10 cellular contexts compared by ENCODE assay signal in genomic region chrX:114075073-114075673, GRCh38.
A peak's percentile ranks its signal among the peaks of the same experiment; 100 is the strongest.
DNase-seq lines count a peak whose midpoint lies in the region; TF ChIP-seq lines count a peak whose summit lies in the region.
"Had no signal": no experiment of that assay in that cellular context is flagged by ENCODE, and none has a peak within 500 bp of the region (broad histone marks: within the 10 kb centered on the region; RNA-seq: fewer than 3 reads in every experiment).

No MANE protein-coding gene starts in this region.

- in situ Hi-C loops in mammary epithelial cell (cut with MboI; ENCODE audit: low sequenced_read_pairs in 2 of 2): no loop called here

- H3K36me3 ChIP-seq in GM06990 (ENCODE audit: control insufficient read depth, insufficient read depth, low read length): no peaks in the 10 kb centered on the region
- H3K36me3 ChIP-seq in MM.1S (replicated peaks; ENCODE audit: insufficient read depth, low read length): no peaks in the 10 kb centered on the region
- no peaks in the 10 kb centered on the region for H3K36me3 ChIP-seq in mammary epithelial cell (ENCODE audit: insufficient read depth, low read length)
- no peaks in the 10 kb centered on the region for H3K36me3 ChIP-seq in osteoblast (ENCODE audit: insufficient read depth, low read length)

- H3K27me3 ChIP-seq in GM06990 (replicated peaks; ENCODE audit: control insufficient read depth, insufficient read depth, low read length): no peaks in the 10 kb centered on the region
- no peaks in the 10 kb centered on the region for H3K27me3 ChIP-seq in MM.1S (replicated peaks; ENCODE audit: insufficient read depth, low read length)
- H3K27me3 ChIP-seq in mammary epithelial cell (ENCODE audit: insufficient read depth, low read length): no peaks in the 10 kb centered on the region
- H3K27me3 ChIP-seq in osteoblast (ENCODE audit: insufficient read depth, low read length): no peaks in the 10 kb centered on the region

- intact Hi-C loops in mammary epithelial cell (cut with micrococcal nuclease): loop anchor here (1.0 kb wide), 1 partner anchor 146 kb away; no protein-coding TSS in a partner anchor

- no peaks in the 10 kb centered on the region for H3F3A ChIP-seq in MM.1S (ENCODE audit: insufficient read depth, low read length)

- no TSS peak for BruUV-seq in mammary epithelial cell (replicated peaks; lab: Mats Ljungman, UMichigan)

- H3K27ac ChIP-seq in MM.1S (ENCODE audit: low read length) (no peak overlapping the region), mammary epithelial cell (ENCODE audit: insufficient read depth, low read depth, low read length) (no peak overlapping the region), osteoblast (ENCODE audit: low read depth, low read length) (no peak overlapping the region)

- H2AFZ ChIP-seq in MM.1S (ENCODE audit: low read length) (no peak overlapping the region), mammary epithelial cell (ENCODE audit: low read depth, low read length) (no peak overlapping the region), osteoblast (ENCODE audit: low read length) (no peak overlapping the region)

- H3K79me2 ChIP-seq in MM.1S (ENCODE audit: low read length) (no peaks in the 10 kb centered on the region), mammary epithelial cell (ENCODE audit: insufficient read depth, low read length) (no peaks in the 10 kb centered on the region), osteoblast (ENCODE audit: insufficient read depth, low read length) (no peaks in the 10 kb centered on the region)

- H3K4me1 ChIP-seq in MM.1S (ENCODE audit: low read length) (no peaks in the 10 kb centered on the region), mammary epithelial cell (ENCODE audit: insufficient read depth, low read length) (no peaks in the 10 kb centered on the region), osteoblast (ENCODE audit: insufficient read depth, low read length) (no peaks in the 10 kb centered on the region)

- WGBS in mammary epithelial cell (ENCODE audit: low coverage, missing lambda C conversion rate): 28% methylated on average over 4 of the region's 4 CpGs

- CTCF ChIA-PET in mammary epithelial cell (lab: Charles Lee; ENCODE audit: low non-redundant PET): no interaction called here

- DNase-seq in GM06990 (ENCODE audit: extremely low read depth, insufficient read length) (no peak), MM.1S (no peak), mammary epithelial cell (no peak), osteoblast (ENCODE audit: insufficient read length, low spot score, missing footprints) (no peak), kidney glomerular epithelial cell (lab: John Stamatoyannopoulos, UW) (no peak), dermis blood vessel endothelial cell (no peak)
- no peak for DNase-seq in effector CD4-positive, alpha-beta T cell
- DNase-seq: activated CD4-positive, alpha-beta memory T cell treated with anti-CD3 and anti-CD28 coated beads for 36 hours; activated naive CD4-positive, alpha-beta T cell treated with anti-CD3 and anti-CD28 coated beads for 36 hours; NCI-H2171 treated with DMSO at 0.1 percent for 48 hours had no signal

- H3K4me3 ChIP-seq in GM06990 (replicated peaks; ENCODE audit: low read depth, low read length): no peak overlapping the region
- no peak overlapping the region for H3K4me3 ChIP-seq in MM.1S (ENCODE audit: low read length)
- H3K4me3 ChIP-seq in mammary epithelial cell (replicated peaks in 1 of 3; ENCODE audit: insufficient read depth in 1 of 3, low read depth in 2 of 3, low read length in 3 of 3): no peak overlapping the region
- no peak overlapping the region for H3K4me3 ChIP-seq in osteoblast (ENCODE audit: insufficient read depth, low read length)

- TF ChIP-seq CTCF in GM06990 (IDR thresholded peaks at IDR 0.05; ENCODE audit: insufficient read depth, low read length, poor library complexity, severe bottlenecking) (peak; percentile 32), MM.1S (IDR thresholded peaks at IDR 0.05; ENCODE audit: low read length) (peak; percentile 44), mammary epithelial cell (conservative IDR thresholded peaks at IDR 0.05 in 1 of 2, IDR thresholded peaks at IDR 0.05 in 1 of 2; ENCODE audit: extremely low read depth in 1 of 2, insufficient read depth in 1 of 2, low read depth in 1 of 2, low read length in 2 of 2) (peak; percentile 42 to 52), osteoblast (IDR thresholded peaks at IDR 0.05; ENCODE audit: extremely low read depth, low read depth, low read length) (peak; percentile 53)

- no peaks in the 10 kb centered on the region for H3K9me3 ChIP-seq in MM.1S (replicated peaks; ENCODE audit: insufficient read depth, low read length)
- H3K9me3 ChIP-seq in mammary epithelial cell (replicated peaks; ENCODE audit: insufficient read depth, low read length): no peaks in the 10 kb centered on the region
- H3K9me3 ChIP-seq in osteoblast (ENCODE audit: low read depth, low read length): no peaks in the 10 kb centered on the region

- no peaks in the 10 kb centered on the region for H3K9me2 ChIP-seq in MM.1S (replicated peaks; ENCODE audit: insufficient read depth, low read length)

- H4K20me1 ChIP-seq in MM.1S (ENCODE audit: insufficient read depth, low read length): no peaks in the 10 kb centered on the region
- no peaks in the 10 kb centered on the region for H4K20me1 ChIP-seq in mammary epithelial cell (ENCODE audit: insufficient read depth, low read length)
- no peaks in the 10 kb centered on the region for H4K20me1 ChIP-seq in osteoblast (ENCODE audit: insufficient read depth, low read length)

- H3K4me2 ChIP-seq in MM.1S (ENCODE audit: low read depth, low read length) (no peak overlapping the region), mammary epithelial cell (ENCODE audit: insufficient read depth, low read depth, low read length) (no peak overlapping the region), osteoblast (ENCODE audit: insufficient read depth, low read length) (no peak overlapping the region)

- dilution Hi-C loops in mammary epithelial cell (cut with HindIII; ENCODE audit: low sequenced_read_pairs): no loop called here

- H3K9ac ChIP-seq in MM.1S (ENCODE audit: low read length) (no peak overlapping the region), mammary epithelial cell (ENCODE audit: insufficient read depth, low read length) (no peak overlapping the region)
